Comparison of ENCODE assay signal across 16 cellular contexts in the genomic region with DNA sequence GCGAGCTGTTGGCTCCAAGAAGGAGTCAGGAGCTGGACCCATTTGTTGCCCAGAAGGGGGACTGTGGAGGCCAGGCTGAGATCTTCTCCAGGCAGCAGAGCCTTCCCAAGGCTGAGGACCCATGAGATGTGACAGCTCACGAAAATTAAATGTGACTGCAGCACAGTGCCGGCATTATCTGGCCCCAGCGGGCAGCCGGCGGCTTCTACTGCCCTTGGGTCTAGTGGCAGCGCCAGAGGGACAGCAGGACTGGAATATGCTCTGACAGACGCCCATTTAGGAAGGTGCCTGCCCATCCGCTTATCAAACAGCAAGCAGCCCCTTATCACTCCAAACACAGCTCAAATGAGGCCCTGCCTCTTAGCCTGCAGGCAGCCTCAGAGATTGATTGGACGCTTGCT.
A peak's percentile ranks its signal among the peaks of the same experiment; 100 is the strongest.
DNase-seq lines count a peak whose midpoint lies in the region; ATAC-seq and TF ChIP-seq lines count a peak whose summit lies in the region.
"Had no signal": no experiment of that assay in that cellular context is flagged by ENCODE, and none has a peak within 500 bp of the region (broad histone marks: within the 10 kb centered on the region; RNA-seq: fewer than 3 reads in every experiment).

No MANE protein-coding gene starts in this region.

- intact Hi-C loops in activated CD4-positive, alpha-beta T cell treated with anti-CD3 and anti-CD28 coated beads, Interleukin-2, amount 10 ng/mL, durations not matched to agents 24 days and 14 days (cut with micrococcal nuclease) = no loop called here
- intact Hi-C loops in activated CD4-positive, alpha-beta T cell treated with anti-CD3 and anti-CD28 coated beads for 36 hours (cut with DNase I, micrococcal nuclease) = no loop called here
- intact Hi-C loops in vagina (cut with DNase I) = no loop called here

- H3K4me1 ChIP-seq in vagina = peaks cover 31% of the 10 kb centered on the region
- H3K4me1 ChIP-seq in HAP-1 = no peaks in the 10 kb centered on the region

- no peak for DNase-seq in activated CD4-positive, alpha-beta T cell treated with anti-CD3 and anti-CD28 coated beads, Interleukin-2, amount 10 ng/mL, durations not matched to agents 24 days and 14 days
- no peak for DNase-seq in activated CD4-positive, alpha-beta T cell treated with anti-CD3 and anti-CD28 coated beads for 36 hours
- DNase-seq in globus pallidus (ENCODE audit: low spot score) (peak; percentile 72), midbrain (lab: John Stamatoyannopoulos, UW) (peak; percentile 50), vagina (ENCODE audit: extremely low spot score in 2 of 2) (no peak), HAP-1 (ENCODE audit: low spot score in 2 of 2) (no peak), type B pancreatic cell (ENCODE audit: extremely low spot score, unreplicated experiment) (no peak)
- no peak for DNase-seq in activated CD8-positive, alpha-beta memory T cell treated with anti-CD3 and anti-CD28 coated beads, Interleukin-2, amount 50 U/mL, for 4 hours
- DNase-seq: kidney glomerular epithelial cell, NCI-H1092 treated with DMSO at 0.1 percent for 48 hours had no signal

- no peaks in the 10 kb centered on the region for H3K27me3 Mint-ChIP-seq in activated CD4-positive, alpha-beta T cell treated with anti-CD3 and anti-CD28 coated beads, Interleukin-2, amount 10 ng/mL, durations not matched to agents 24 days and 14 days
- peaks cover 3% of the 10 kb centered on the region for H3K27me3 Mint-ChIP-seq in activated CD4-positive, alpha-beta T cell treated with anti-CD3 and anti-CD28 coated beads for 36 hours
- peaks cover 35% of the 10 kb centered on the region for H3K27me3 Mint-ChIP-seq in type B pancreatic cell

- TF ChIP-seq CTCF in vagina (IDR thresholded peaks at IDR 0.05) (no peak), type B pancreatic cell (conservative IDR thresholded peaks at IDR 0.05) (no peak)

- no peak for TF ChIP-seq POLR2A in vagina (IDR thresholded peaks at IDR 0.05)

- CTCF ChIA-PET in activated CD4-positive, alpha-beta T cell treated with anti-CD3 and anti-CD28 coated beads for 36 hours (lab: Charles Lee) = no interaction called here

- no peak overlapping the region for H3K4me3 ChIP-seq in vagina
- no peak overlapping the region for H3K4me3 ChIP-seq in HAP-1
- H3K4me3 ChIP-seq: esophagus muscularis mucosa, hepatocyte had no signal

- H3K27ac Mint-ChIP-seq in activated CD4-positive, alpha-beta T cell treated with anti-CD3 and anti-CD28 coated beads, Interleukin-2, amount 10 ng/mL, durations not matched to agents 24 days and 14 days = peak overlapping the region; percentile 59
- H3K27ac Mint-ChIP-seq in activated CD4-positive, alpha-beta T cell treated with anti-CD3 and anti-CD28 coated beads for 36 hours = no peak overlapping the region
- H3K27ac Mint-ChIP-seq in type B pancreatic cell = no peak overlapping the region
- H3K27ac Mint-ChIP-seq: activated naive CD4-positive, alpha-beta T cell treated with anti-CD3 and anti-CD28 coated beads for 36 hours; IgD-negative memory B cell had no signal

- POLR2A ChIA-PET in activated CD4-positive, alpha-beta T cell treated with anti-CD3 and anti-CD28 coated beads for 36 hours (lab: Charles Lee) = no interaction called here

- peaks cover 4% of the 10 kb centered on the region for H3K9me3 Mint-ChIP-seq in activated CD4-positive, alpha-beta T cell treated with anti-CD3 and anti-CD28 coated beads, Interleukin-2, amount 10 ng/mL, durations not matched to agents 24 days and 14 days
- H3K9me3 Mint-ChIP-seq in activated CD4-positive, alpha-beta T cell treated with anti-CD3 and anti-CD28 coated beads for 36 hours (ENCODE audit: low read depth) = no peaks in the 10 kb centered on the region
- peaks cover 3% of the 10 kb centered on the region for H3K9me3 Mint-ChIP-seq in type B pancreatic cell
- H3K9me3 Mint-ChIP-seq: activated naive CD4-positive, alpha-beta T cell treated with anti-CD3 and anti-CD28 coated beads for 36 hours; brain; IgD-negative memory B cell; T-helper 1 cell treated with Interleukin-12 subunit alpha and Interleukin-12 subunit beta and Interleukin-4 antibody, amounts not matched to agents 30 μg/mL and 1 μg/mL, for 36 hours had no signal

- H3K27me3 ChIP-seq in vagina (no peaks in the 10 kb centered on the region), HAP-1 (ENCODE audit: low read depth) (no peaks in the 10 kb centered on the region)
- H3K27me3 ChIP-seq: esophagus muscularis mucosa, hepatocyte had no signal

- H3K9me3 ChIP-seq in vagina (no peaks in the 10 kb centered on the region), HAP-1 (no peaks in the 10 kb centered on the region)
- H3K9me3 ChIP-seq: esophagus muscularis mucosa had no signal

- H3K4me1 Mint-ChIP-seq in activated CD4-positive, alpha-beta T cell treated with anti-CD3 and anti-CD28 coated beads, Interleukin-2, amount 10 ng/mL, durations not matched to agents 24 days and 14 days = peaks cover 40% of the 10 kb centered on the region
- H3K4me1 Mint-ChIP-seq in activated CD4-positive, alpha-beta T cell treated with anti-CD3 and anti-CD28 coated beads for 36 hours = peaks cover 26% of the 10 kb centered on the region
- peaks cover 44% of the 10 kb centered on the region for H3K4me1 Mint-ChIP-seq in type B pancreatic cell (ENCODE audit: unreplicated experiment)

- H3K36me3 Mint-ChIP-seq in activated CD4-positive, alpha-beta T cell treated with anti-CD3 and anti-CD28 coated beads, Interleukin-2, amount 10 ng/mL, durations not matched to agents 24 days and 14 days (ENCODE audit: low read depth) = peaks cover 3% of the 10 kb centered on the region
- no peaks in the 10 kb centered on the region for H3K36me3 Mint-ChIP-seq in activated CD4-positive, alpha-beta T cell treated with anti-CD3 and anti-CD28 coated beads for 36 hours (ENCODE audit: low read depth)
- no peaks in the 10 kb centered on the region for H3K36me3 Mint-ChIP-seq in type B pancreatic cell
- H3K36me3 Mint-ChIP-seq: brain, IgD-negative memory B cell had no signal

- no peaks in the 10 kb centered on the region for H3K36me3 ChIP-seq in vagina
- no peaks in the 10 kb centered on the region for H3K36me3 ChIP-seq in HAP-1 (replicated peaks)
- H3K36me3 ChIP-seq: esophagus muscularis mucosa had no signal

- in situ Hi-C loops in HAP-1 (cut with MboI; ENCODE audit: low sequenced_read_pairs) = no loop called here

- no peak for ATAC-seq in activated CD4-positive, alpha-beta T cell treated with anti-CD3 and anti-CD28 coated beads for 36 hours

- H3K4me3 Mint-ChIP-seq in activated CD4-positive, alpha-beta T cell treated with anti-CD3 and anti-CD28 coated beads, Interleukin-2, amount 10 ng/mL, durations not matched to agents 24 days and 14 days = no peak overlapping the region
- H3K4me3 Mint-ChIP-seq in activated CD4-positive, alpha-beta T cell treated with anti-CD3 and anti-CD28 coated beads for 36 hours = no peak overlapping the region
- no peak overlapping the region for H3K4me3 Mint-ChIP-seq in type B pancreatic cell
- H3K4me3 Mint-ChIP-seq: activated naive CD4-positive, alpha-beta T cell treated with anti-CD3 and anti-CD28 coated beads for 36 hours; IgD-negative memory B cell; T-helper 1 cell treated with Interleukin-12 subunit alpha and Interleukin-12 subunit beta and Interleukin-4 antibody, amounts not matched to agents 30 μg/mL and 1 μg/mL, for 36 hours had no signal

- peak overlapping the region; percentile 52 for H3K27ac ChIP-seq in vagina
- H3K27ac ChIP-seq: hepatocyte had no signal

Comparison
In these comparisons a context has a peak if more than half of its experiments do, and no peak if none do; other contexts are left out.
1. DNase-seq: peak in globus pallidus (single experiment) and midbrain (single experiment); none in activated CD4-positive, alpha-beta T cell treated with anti-CD3 and anti-CD28 coated beads, Interleukin-2, amount 10 ng/mL, durations not matched to agents 24 days and 14 days (single experiment), activated CD4-positive, alpha-beta T cell treated with anti-CD3 and anti-CD28 coated beads for 36 hours (single experiment), vagina (0 of 2), HAP-1 (0 of 2), activated CD8-positive, alpha-beta memory T cell treated with anti-CD3 and anti-CD28 coated beads, Interleukin-2, amount 50 U/mL, for 4 hours (single experiment) and type B pancreatic cell (single experiment).